ENCODE assay signal across 21 cellular contexts in genomic region chr3:156495816-156496215, GRCh38.
"Had no signal": no experiment of that assay in that cellular context is flagged by ENCODE, and none has a peak within 500 bp of the region (broad histone marks: within the 10 kb centered on the region; RNA-seq: fewer than 3 reads in every experiment).

No MANE protein-coding gene starts in this region.

- H3K36me3 ChIP-seq: esophagus muscularis mucosa, gastroesophageal sphincter, heart left ventricle, left ventricle myocardium inferior, lower lobe of right lung had no signal

- H3K27me3 ChIP-seq: esophagus muscularis mucosa, foreskin keratinocyte, gastroesophageal sphincter, heart left ventricle, hepatocyte had no signal

- H3K4me3 ChIP-seq: coronary artery, esophagus muscularis mucosa, gastroesophageal sphincter, heart left ventricle, hepatocyte, left ventricle myocardium inferior, lower lobe of right lung, mucosa of descending colon had no signal

- H3K4me1 ChIP-seq: foreskin keratinocyte, left ventricle myocardium inferior, lower lobe of right lung had no signal

- H3K79me2 ChIP-seq: hepatocyte had no signal

- H3K27ac ChIP-seq: coronary artery, esophagus muscularis mucosa, foreskin keratinocyte, gastroesophageal sphincter, hepatocyte, left ventricle myocardium inferior, lower lobe of right lung had no signal

- H3K4me2 ChIP-seq: hepatocyte had no signal

- ATAC-seq: effector memory CD8-positive, alpha-beta T cell; foreskin keratinocyte; gastroesophageal sphincter; heart left ventricle; left colon; left lobe of liver; lower lobe of right lung; mucosa of descending colon; naive thymus-derived CD4-positive, alpha-beta T cell had no signal

- H2AFZ ChIP-seq: hepatocyte had no signal

- DNase-seq: effector CD8-positive, alpha-beta T cell; effector memory CD8-positive, alpha-beta T cell; endodermal cell; foreskin keratinocyte; heart left ventricle; hypothalamus; immature natural killer cell; islet precursor cell; kidney; kidney glomerular epithelial cell; left colon; left ventricle myocardium inferior; lower lobe of right lung; mesenchymal stem cell; mucosa of descending colon; naive thymus-derived CD4-positive, alpha-beta T cell had no signal

- H3K9me3 ChIP-seq: esophagus muscularis mucosa, gastroesophageal sphincter, mucosa of descending colon had no signal
